In genomic region chr11:129719037-129719436, GRCh38 we compare ENCODE assay signal across 35 cellular contexts.
"Had no signal": no experiment of that assay in that cellular context is flagged by ENCODE, and none has a peak within 500 bp of the region (broad histone marks: within the 10 kb centered on the region; RNA-seq: fewer than 3 reads in every experiment).

No MANE protein-coding gene starts in this region.

- DNase-seq: Karpas-422, Kasumi-1, KG1, MG63, MM.1S, MV-4-11, NCI-H1048, NCI-H1092, NCI-H1092 treated with DMSO at 0.1 percent for 48 hours, NCI-H1105, NCI-H1105 treated with DMSO at 0.1 percent for 48 hours, NCI-H1417 treated with DMSO at 0.1 percent for 48 hours, NCI-H1436, NCI-H1436 treated with DMSO at 0.1 percent for 48 hours, NCI-H146, NCI-H1694, NCI-H1694 treated with DMSO at 0.1 percent for 48 hours, NCI-H187, NCI-H187 treated with DMSO at 0.1 percent for 48 hours, NCI-H1930, NCI-H2029, NCI-H2029 treated with DMSO at 0.1 percent for 48 hours, NCI-H2081, NCI-H2081 treated with DMSO at 0.1 percent for 48 hours, NCI-H2107, NCI-H2171, NCI-H2171 treated with DMSO at 0.1 percent for 48 hours, NCI-H2227 treated with DMSO at 0.1 percent for 48 hours, NCI-H226, NCI-H345, NCI-H446, NCI-H446 treated with DMSO at 0.1 percent for 48 hours, NCI-H510A, NCI-H510A treated with DMSO at 0.1 percent for 48 hours had no signal

- H3K36me3 ChIP-seq: MG63 had no signal

- H3K27ac ChIP-seq: KMS-11 had no signal

- H3K4me3 ChIP-seq: MG63 had no signal

- H3K9me3 ChIP-seq: MG63 had no signal
